8 cellular contexts compared by ENCODE assay signal in the genomic region with DNA sequence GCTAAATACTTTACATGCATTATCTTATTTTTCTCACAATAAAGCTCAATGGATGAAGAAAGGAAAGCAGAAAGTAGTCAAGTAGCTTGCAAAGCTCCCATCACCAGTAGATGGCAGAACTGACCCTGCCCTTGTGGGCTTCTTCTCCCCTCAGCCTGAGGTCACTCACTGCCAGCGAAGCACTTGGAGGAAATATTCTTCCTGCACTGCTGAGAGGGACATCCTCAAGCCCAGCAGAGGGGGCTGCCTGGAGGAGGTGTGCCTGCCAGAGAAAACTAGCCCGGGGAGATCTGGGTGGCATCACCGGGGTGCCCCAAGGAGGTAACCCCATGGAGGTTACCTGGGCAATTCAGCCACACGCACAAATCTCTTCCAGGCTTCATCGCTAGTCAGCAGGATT. TPM values are rescaled to one million over a fixed set of nuclear protein-coding genes. Genes with fewer than 3 reads are reported as not detected.
DNase-seq lines count a peak whose midpoint lies in the region; ATAC-seq and TF ChIP-seq lines count a peak whose summit lies in the region.

No MANE protein-coding gene starts in this region.

- H2BK120ac ChIP-seq in trophoblast cell (ENCODE audit: insufficient read depth, low read length, poor library complexity) = no peak overlapping the region

- intact Hi-C loops in activated naive CD4-positive, alpha-beta T cell treated with anti-CD3 and anti-CD28 coated beads for 36 hours (cut with micrococcal nuclease) = loop anchor here (1.0 to 5.0 kb wide), 3 partner anchors 26 to 82 kb away; partner anchors contain the start of gene APOL2

- H2BK12ac ChIP-seq in trophoblast cell (ENCODE audit: low read length) = no peak overlapping the region

- H3K4me1 Mint-ChIP-seq in activated naive CD4-positive, alpha-beta T cell treated with anti-CD3 and anti-CD28 coated beads for 36 hours (ENCODE audit: low read depth) = peaks cover 13% of the 10 kb centered on the region

- H3K27me3 Mint-ChIP-seq in activated naive CD4-positive, alpha-beta T cell treated with anti-CD3 and anti-CD28 coated beads for 36 hours (ENCODE audit: low read depth) = no peaks in the 10 kb centered on the region

- DNase-seq in AG08395 (ENCODE audit: low spot score) = peak; percentile 70
- peak; percentile 56 for DNase-seq in GM12865 (ENCODE audit: low read depth)
- DNase-seq in activated naive CD4-positive, alpha-beta T cell treated with anti-CD3 and anti-CD28 coated beads for 36 hours = peak; percentile 71
- DNase-seq in globus pallidus (ENCODE audit: low spot score) = peak; percentile 69
- DNase-seq in trophoblast cell = peak; percentile 73 to 75

- H3K27ac Mint-ChIP-seq in activated naive CD4-positive, alpha-beta T cell treated with anti-CD3 and anti-CD28 coated beads for 36 hours = no peak overlapping the region

- H3K4me1 ChIP-seq in OCI-LY3 (ENCODE audit: low read length) (peaks cover 15% of the 10 kb centered on the region), trophoblast cell (ENCODE audit: control insufficient read depth in 1 of 2, insufficient read depth in 2 of 2, low read length in 2 of 2) (peaks cover 3 to 4% of the 10 kb centered on the region in 2 experiments)

- TF ChIP-seq CTCF in GM12865 (IDR thresholded peaks at IDR 0.05; ENCODE audit: insufficient read depth, low read depth, low read length, missing control alignments) (peak; percentile 74), OCI-LY3 (IDR thresholded peaks at IDR 0.05; ENCODE audit: low read depth, low read length) (peak; percentile 90)

- H3K4me3 Mint-ChIP-seq in activated naive CD4-positive, alpha-beta T cell treated with anti-CD3 and anti-CD28 coated beads for 36 hours = no peak overlapping the region

- ATAC-seq in HG02938 (IDR thresholded peaks at IDR 0.05; ENCODE audit: unreplicated experiment) (no peak), HG03354 (IDR thresholded peaks at IDR 0.05; ENCODE audit: poor library complexity, severe bottlenecking, unreplicated experiment) (no peak)

- H4K20me1 ChIP-seq in OCI-LY3 (ENCODE audit: insufficient read depth, low read length) = no peaks in the 10 kb centered on the region

- H3K36me3 Mint-ChIP-seq in activated naive CD4-positive, alpha-beta T cell treated with anti-CD3 and anti-CD28 coated beads for 36 hours (ENCODE audit: low read depth) = no peaks in the 10 kb centered on the region

- no peak overlapping the region for H3K23ac ChIP-seq in trophoblast cell (ENCODE audit: low read length)

- H2AFZ ChIP-seq in OCI-LY3 (ENCODE audit: low read depth, low read length) = no peak overlapping the region
- H2AFZ ChIP-seq in trophoblast cell (ENCODE audit: insufficient read depth, low read length, poor library complexity) = no peak overlapping the region

- CTCF ChIA-PET in activated naive CD4-positive, alpha-beta T cell treated with anti-CD3 and anti-CD28 coated beads for 36 hours (lab: Charles Lee) = interaction anchor here (0.8 to 1.9 kb wide), 10 partner anchors 15 to 91 kb away, joined by 3 to 16 read pairs (median 4); partner anchors contain the start of gene APOL2

- H3K36me3 ChIP-seq in OCI-LY3 (replicated peaks; ENCODE audit: low read depth, low read length) (no peaks in the 10 kb centered on the region), trophoblast cell (ENCODE audit: control insufficient read depth in 1 of 2, insufficient read depth in 2 of 2, low read length in 2 of 2) (no peaks in the 10 kb centered on the region)

- no peak overlapping the region for H4K91ac ChIP-seq in trophoblast cell (ENCODE audit: low read depth, low read length)

- no peak overlapping the region for H3K4ac ChIP-seq in trophoblast cell (ENCODE audit: low read depth, low read length)

- no peak overlapping the region for H2BK5ac ChIP-seq in trophoblast cell (ENCODE audit: low read depth, low read length, poor library complexity)

- no peak overlapping the region for H3K27ac ChIP-seq in OCI-LY3 (ENCODE audit: low read length)
- no peak overlapping the region for H3K27ac ChIP-seq in trophoblast cell (ENCODE audit: low read depth, low read length)

- H4K8ac ChIP-seq in trophoblast cell (ENCODE audit: low read depth, low read length) = no peak overlapping the region

- no CpG with 5 or more reads among the region's 5 CpGs for WGBS in trophoblast cell (ENCODE audit: extremely low coverage, insufficient coverage, insufficient read length)

- H3K4me2 ChIP-seq in OCI-LY3 (ENCODE audit: low read length) = no peak overlapping the region
- H3K4me2 ChIP-seq in trophoblast cell (ENCODE audit: low read length) = no peak overlapping the region

- no peak overlapping the region for H4K12ac ChIP-seq in trophoblast cell (ENCODE audit: low read depth, low read length)

- no peaks in the 10 kb centered on the region for H3K9me3 Mint-ChIP-seq in activated naive CD4-positive, alpha-beta T cell treated with anti-CD3 and anti-CD28 coated beads for 36 hours

- H3K79me2 ChIP-seq in OCI-LY3 (ENCODE audit: low read length) = no peaks in the 10 kb centered on the region
- H3K79me2 ChIP-seq in trophoblast cell (ENCODE audit: control insufficient read depth, insufficient read depth, low read length, poor library complexity) = no peaks in the 10 kb centered on the region

- no peak overlapping the region for H3K18ac ChIP-seq in trophoblast cell (ENCODE audit: low read length)

- H3K4me3 ChIP-seq in GM12865 (ENCODE audit: low read depth, low read length) (no peak overlapping the region), OCI-LY3 (ENCODE audit: low read length) (no peak overlapping the region), trophoblast cell (ENCODE audit: low read depth, low read length) (no peak overlapping the region)

- H3K79me1 ChIP-seq in trophoblast cell (ENCODE audit: low read length) = no peaks in the 10 kb centered on the region

- no peak overlapping the region for H2AK5ac ChIP-seq in trophoblast cell (ENCODE audit: low read length)

- H3K27me3 ChIP-seq in OCI-LY3 (ENCODE audit: low read depth, low read length) = peaks cover 36% of the 10 kb centered on the region
- H3K27me3 ChIP-seq in trophoblast cell (ENCODE audit: insufficient read depth, low read length) = no peaks in the 10 kb centered on the region

- H3K9me3 ChIP-seq in OCI-LY3 (ENCODE audit: insufficient read depth, low read length) (no peaks in the 10 kb centered on the region), trophoblast cell (ENCODE audit: insufficient read depth, low read depth, low read length) (no peaks in the 10 kb centered on the region)

- H3K14ac ChIP-seq in trophoblast cell (ENCODE audit: low read length) = no peak overlapping the region

- no peak overlapping the region for H3K9ac ChIP-seq in OCI-LY3 (ENCODE audit: low read length)
- H3K9ac ChIP-seq in trophoblast cell (ENCODE audit: low read length) = no peak overlapping the region

RNA-seq across cellular contexts. Expression of gene APOL4, which starts 6.6 kb away (rescaled TPM):
- under 1 TPM; 0.07 to 0.20 TPM for total RNA-seq in activated naive CD4-positive, alpha-beta T cell treated with anti-CD3 and anti-CD28 coated beads for 36 hours
- polyA plus RNA-seq in trophoblast cell (2013) = 0.39 and 0.45 TPM in 2 replicates

RNA-seq across cellular contexts. Expression of gene APOL3, which starts 34.4 kb away (rescaled TPM):
- 10 to 100 TPM; 35.0 to 37.8 TPM for total RNA-seq in activated naive CD4-positive, alpha-beta T cell treated with anti-CD3 and anti-CD28 coated beads for 36 hours
- polyA plus RNA-seq in trophoblast cell (2013) = not detected in 2 replicates

RNA-seq across cellular contexts. Expression of gene APOL2, which starts 44.4 kb away (rescaled TPM):
- 10 to 100 TPM; 53.8 to 55.0 TPM for total RNA-seq in activated naive CD4-positive, alpha-beta T cell treated with anti-CD3 and anti-CD28 coated beads for 36 hours
- 5.7 and 6.0 TPM in 2 replicates for polyA plus RNA-seq in trophoblast cell (2013)

RNA-seq across cellular contexts. Expression of gene APOL1, which starts 58.0 kb away (rescaled TPM):
- 10 to 100 TPM; 17.4 to 22.0 TPM for total RNA-seq in activated naive CD4-positive, alpha-beta T cell treated with anti-CD3 and anti-CD28 coated beads for 36 hours
- 0.03 and 0.04 TPM in 2 replicates for polyA plus RNA-seq in trophoblast cell (2013)
